Comparison of ENCODE assay signal across 1 cellular context in the genomic region with DNA sequence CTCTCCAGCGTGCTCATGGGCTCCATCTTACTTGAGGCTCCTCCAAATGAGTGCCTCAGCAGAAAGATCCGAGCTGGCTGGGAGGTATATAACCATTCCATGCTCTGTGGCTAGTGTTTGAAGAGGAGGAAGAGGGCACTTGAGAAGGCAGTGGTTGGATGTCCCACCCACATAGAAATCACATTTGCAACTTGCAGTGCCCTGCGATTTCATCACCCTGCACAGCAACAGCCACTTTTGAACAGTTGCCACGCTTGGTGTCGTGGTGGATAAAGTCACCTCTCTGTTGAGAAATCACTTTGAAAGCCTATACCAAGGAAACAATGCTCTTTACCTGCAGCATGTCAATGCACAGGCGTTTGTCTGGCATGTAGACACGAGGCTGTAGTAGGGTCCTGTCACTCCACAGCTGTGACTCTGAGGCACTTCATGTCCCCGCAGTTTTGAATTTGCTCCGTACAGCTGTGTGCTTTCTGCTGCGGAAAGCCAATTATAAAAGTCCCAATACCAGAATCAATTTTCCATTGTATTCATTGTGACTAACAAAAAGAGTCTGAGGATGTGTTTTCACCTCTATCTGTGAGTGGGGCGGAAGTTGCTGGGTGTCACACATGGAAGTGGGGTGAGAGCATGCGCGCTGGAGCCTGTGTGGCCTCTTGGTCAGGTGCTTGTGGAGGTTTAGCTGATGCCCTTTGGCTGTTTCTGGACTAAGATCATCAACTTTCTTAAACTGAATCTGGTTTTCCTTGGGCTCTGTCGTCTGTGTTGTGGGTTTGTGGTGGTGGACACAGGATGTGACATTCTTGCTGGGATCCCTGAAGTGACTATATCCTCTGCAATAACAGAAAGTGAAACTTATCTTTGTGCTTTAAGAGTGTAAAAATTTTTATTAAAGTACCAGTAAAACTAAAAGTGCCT.
TF ChIP-seq lines count a peak whose summit lies in the region.

No MANE protein-coding gene starts in this region.

TF ChIP-seq in IMR-90, 13 proteins besides CTCF, POLR2A, EP300 and RAD21:
- TF ChIP-seq CHD1 (IDR thresholded peaks at IDR 0.05; ENCODE audit: low read depth, low read length) (no peak), MAFK (IDR thresholded peaks at IDR 0.05; ENCODE audit: low read depth, low read length) (no peak), CEBPB (IDR thresholded peaks at IDR 0.05; ENCODE audit: low read depth, low read length) (no peak), SMC3 (IDR thresholded peaks at IDR 0.05; ENCODE audit: low read depth, low read length) (no peak), FOS (IDR thresholded peaks at IDR 0.05; ENCODE audit: low read depth, low read length) (no peak), RCOR1 (IDR thresholded peaks at IDR 0.05; ENCODE audit: insufficient replicate concordance, low read length) (no peak), MAZ (IDR thresholded peaks at IDR 0.05; ENCODE audit: borderline replicate concordance, low read depth, low read length) (no peak), NFE2L2 (IDR thresholded peaks at IDR 0.05; ENCODE audit: low read depth, low read length) (no peak), BHLHE40 (IDR thresholded peaks at IDR 0.05; ENCODE audit: low read depth, low read length) (no peak), RFX5 (IDR thresholded peaks at IDR 0.05; ENCODE audit: low read depth, low read length) (no peak)
- TF ChIP-seq, protein P1, sequence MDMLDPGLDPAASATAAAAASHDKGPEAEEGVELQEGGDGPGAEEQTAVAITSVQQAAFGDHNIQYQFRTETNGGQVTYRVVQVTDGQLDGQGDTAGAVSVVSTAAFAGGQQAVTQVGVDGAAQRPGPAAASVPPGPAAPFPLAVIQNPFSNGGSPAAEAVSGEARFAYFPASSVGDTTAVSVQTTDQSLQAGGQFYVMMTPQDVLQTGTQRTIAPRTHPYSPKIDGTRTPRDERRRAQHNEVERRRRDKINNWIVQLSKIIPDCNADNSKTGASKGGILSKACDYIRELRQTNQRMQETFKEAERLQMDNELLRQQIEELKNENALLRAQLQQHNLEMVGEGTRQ (IDR thresholded peaks at IDR 0.05; ENCODE audit: low read depth, low read length) = no peak
- TF ChIP-seq, protein P2, sequence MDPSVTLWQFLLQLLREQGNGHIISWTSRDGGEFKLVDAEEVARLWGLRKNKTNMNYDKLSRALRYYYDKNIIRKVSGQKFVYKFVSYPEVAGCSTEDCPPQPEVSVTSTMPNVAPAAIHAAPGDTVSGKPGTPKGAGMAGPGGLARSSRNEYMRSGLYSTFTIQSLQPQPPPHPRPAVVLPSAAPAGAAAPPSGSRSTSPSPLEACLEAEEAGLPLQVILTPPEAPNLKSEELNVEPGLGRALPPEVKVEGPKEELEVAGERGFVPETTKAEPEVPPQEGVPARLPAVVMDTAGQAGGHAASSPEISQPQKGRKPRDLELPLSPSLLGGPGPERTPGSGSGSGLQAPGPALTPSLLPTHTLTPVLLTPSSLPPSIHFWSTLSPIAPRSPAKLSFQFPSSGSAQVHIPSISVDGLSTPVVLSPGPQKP (IDR thresholded peaks at IDR 0.05; ENCODE audit: borderline replicate concordance, low read depth, low read length) = no peak
